Comparison of ENCODE assay signal across 1 cellular context in genomic region chr10:14820010-14820774, GRCh38.
TF ChIP-seq lines count a peak whose summit lies in the region.

No MANE protein-coding gene starts in this region.

TF ChIP-seq in K562, 482 proteins besides CTCF, POLR2A, EP300 and RAD21:
- no peak for TF ChIP-seq ZNF644 (tag; IDR thresholded peaks at IDR 0.05; ENCODE audit: low read depth)
- TF ChIP-seq GABPB2 (CRISPR knock-in tag; conservative IDR thresholded peaks at IDR 0.05): no peak
- TF ChIP-seq PHF20 (IDR thresholded peaks at IDR 0.05; ENCODE audit: partially characterized antibody): no peak
- no peak for TF ChIP-seq GATAD2A (IDR thresholded peaks at IDR 0.05)
- peak; percentile 82 for TF ChIP-seq RFX1 (IDR thresholded peaks at IDR 0.05)
- TF ChIP-seq ATF1 (CRISPR knock-in tag; IDR thresholded peaks at IDR 0.05): no peak
- TF ChIP-seq ATF1 (tag; IDR thresholded peaks at IDR 0.05): no peak
- no peak for TF ChIP-seq BMI1 (IDR thresholded peaks at IDR 0.05; ENCODE audit: low read length)
- no peak for TF ChIP-seq U2AF1 (optimal IDR thresholded peaks at IDR 0.05; ENCODE audit: low read depth, low read length)
TF ChIP-seq in K562: peak in this region for 1.
